Comparison of ENCODE assay signal across 37 cellular contexts in genomic region chr13:79097201-79097600, GRCh38.
"Had no signal": no experiment of that assay in that cellular context is flagged by ENCODE, and none has a peak within 500 bp of the region (broad histone marks: within the 10 kb centered on the region; RNA-seq: fewer than 3 reads in every experiment).

No MANE protein-coding gene starts in this region.

- H3K4me3 ChIP-seq: MG63 had no signal

- H3K36me3 ChIP-seq: MG63 had no signal

- H3K27ac ChIP-seq: KMS-11 had no signal

- H3K9me3 ChIP-seq: MG63 had no signal

- DNase-seq: Karpas-422, Kasumi-1, KG1, MG63, MM.1S, MV-4-11, NCI-H1048, NCI-H1092, NCI-H1092 treated with DMSO at 0.1 percent for 48 hours, NCI-H1105, NCI-H1105 treated with DMSO at 0.1 percent for 48 hours, NCI-H1417 treated with DMSO at 0.1 percent for 48 hours, NCI-H1436, NCI-H1436 treated with DMSO at 0.1 percent for 48 hours, NCI-H1694, NCI-H1694 treated with DMSO at 0.1 percent for 48 hours, NCI-H187, NCI-H187 treated with DMSO at 0.1 percent for 48 hours, NCI-H1930, NCI-H2029, NCI-H2029 treated with DMSO at 0.1 percent for 48 hours, NCI-H2081, NCI-H2081 treated with DMSO at 0.1 percent for 48 hours, NCI-H2107, NCI-H2171, NCI-H2171 treated with DMSO at 0.1 percent for 48 hours, NCI-H2227 treated with DMSO at 0.1 percent for 48 hours, NCI-H226, NCI-H345, NCI-H446, NCI-H446 treated with DMSO at 0.1 percent for 48 hours, NCI-H510A, NCI-H510A treated with DMSO at 0.1 percent for 48 hours, NCI-H524, NCI-H524 treated with DMSO at 0.1 percent for 48 hours, NCI-H526 had no signal

- H3K4me2 ChIP-seq: KMS-11 had no signal

- H3K9ac ChIP-seq: KMS-11 had no signal

- H3K27me3 ChIP-seq: MG63 had no signal
